Comparison of ENCODE assay signal across 8 cellular contexts in genomic region chr19:36489139-36489919, GRCh38. TPM values are rescaled to one million over a fixed set of nuclear protein-coding genes. Genes with fewer than 3 reads are reported as not detected.
A peak's percentile ranks its signal among the peaks of the same experiment; 100 is the strongest.
DNase-seq lines count a peak whose midpoint lies in the region; ATAC-seq and TF ChIP-seq lines count a peak whose summit lies in the region.

Gene ZNF566 (minus strand): TSS chr19:36489561. CDS start chr19:36476557, 13,004 bp downstream.

- H3K27me3 Mint-ChIP-seq in activated B cell treated with CpG ODN at 0.5 μM for 24 hours (no peaks in the 10 kb centered on the region), immature natural killer cell (ENCODE audit: low read depth in 3 of 3) (peaks cover 7 to 13% (median 7%) of the 10 kb centered on the region in 3 donors)

- TF ChIP-seq CTCF in AG04449 (IDR thresholded peaks at IDR 0.05; ENCODE audit: insufficient read depth, low read length, missing control alignments) (no peak), activated B cell treated with CpG ODN at 0.5 μM for 24 hours (IDR thresholded peaks at IDR 0.05) (no peak), smooth muscle cell (IDR thresholded peaks at IDR 0.05; ENCODE audit: borderline replicate concordance, insufficient read depth, poor library complexity, severe bottlenecking) (no peak)

- H3K4me3 ChIP-seq in AG04449 (ENCODE audit: low read depth, low read length) (peak within 1 kb of the TSS; percentile 99), smooth muscle cell (peak within 1 kb of the TSS; percentile 91)

- intact Hi-C loops in activated B cell treated with CpG ODN at 0.5 μM for 24 hours (cut with micrococcal nuclease): loop anchor here (1.0 to 10.0 kb wide), 16 partner anchors 39 to 977 kb away; partner anchors contain the start of genes ZFP82, ZNF260, ZNF345 and ZNF420

- H4K20me1 ChIP-seq in smooth muscle cell (ENCODE audit: low read depth): no peaks in the 10 kb centered on the region

- peak; percentile 87 for DNase-seq in AG04449 (ENCODE audit: low read depth, low spot score)
- DNase-seq in NCI-H2227 (lab: John Stamatoyannopoulos, UW; ENCODE audit: unreplicated experiment): peak; percentile 95
- peak; percentile 81 for DNase-seq in activated B cell treated with CpG ODN at 0.5 μM for 24 hours
- DNase-seq in caudate nucleus (lab: John Stamatoyannopoulos, UW): peak; percentile 46 to 97 (median 89)
- peak; percentile 92 to 95 (median 93) for DNase-seq in immature natural killer cell
- peak; percentile 70 for DNase-seq in smooth muscle cell (lab: John Stamatoyannopoulos, UW; ENCODE audit: unreplicated experiment)

- H3K27me3 ChIP-seq in smooth muscle cell (ENCODE audit: low read depth): no peaks in the 10 kb centered on the region

- peak within 1 kb of the TSS; percentile 92 for H3K4me2 ChIP-seq in smooth muscle cell

- peak within 1 kb of the TSS; percentile 99 for H3K27ac Mint-ChIP-seq in activated B cell treated with CpG ODN at 0.5 μM for 24 hours
- H3K27ac Mint-ChIP-seq in immature natural killer cell: peak within 1 kb of the TSS; percentile 97 to 99 (median 98)

- peak within 1 kb of the TSS; percentile 98 for H2AFZ ChIP-seq in smooth muscle cell (ENCODE audit: low read depth)

- WGBS in smooth muscle cell (ENCODE audit: low lambda C conversion rate): under 1% methylated on average over 53 of the region's 53 CpGs

- CTCF ChIA-PET in AG04449 (lab: Yijun Ruan, JAX) (no interaction called here), activated B cell treated with CpG ODN at 0.5 μM for 24 hours (lab: Charles Lee) (interaction anchor here (0.8 to 1.4 kb wide), 2 partner anchors 111 to 361 kb away, joined by 3 to 5 read pairs; no protein-coding TSS in a partner anchor)

- peaks cover 46% of the 10 kb centered on the region for H3K4me1 Mint-ChIP-seq in activated B cell treated with CpG ODN at 0.5 μM for 24 hours
- peaks cover 30 to 35% of the 10 kb centered on the region in 2 donors for H3K4me1 Mint-ChIP-seq in immature natural killer cell

- H3K27ac ChIP-seq in caudate nucleus (ENCODE audit: low read depth, low read length) (peak within 1 kb of the TSS; percentile 98), smooth muscle cell (ENCODE audit: low read depth) (peak within 1 kb of the TSS; percentile 96)

- H3K9ac ChIP-seq in smooth muscle cell (ENCODE audit: low read depth): peak within 1 kb of the TSS; percentile 98

- H3K9me3 ChIP-seq in smooth muscle cell (replicated peaks; ENCODE audit: low read depth): no peaks in the 10 kb centered on the region

- H3K36me3 Mint-ChIP-seq in activated B cell treated with CpG ODN at 0.5 μM for 24 hours (ENCODE audit: low read depth): peaks cover 23% of the 10 kb centered on the region
- H3K36me3 Mint-ChIP-seq in immature natural killer cell: peaks cover under 1 to 5% (median under 1%) of the 10 kb centered on the region in 3 donors

- peaks cover 4% of the 10 kb centered on the region for H3K4me1 ChIP-seq in smooth muscle cell (ENCODE audit: low read depth)

- no peaks in the 10 kb centered on the region for H3F3A ChIP-seq in smooth muscle cell (ENCODE audit: low read depth)

- H3K36me3 ChIP-seq in smooth muscle cell (ENCODE audit: low read depth): no peaks in the 10 kb centered on the region

- ATAC-seq in GM18873 (IDR thresholded peaks at IDR 0.05; ENCODE audit: low FRiP score, unreplicated experiment): peak; percentile 69
- ATAC-seq in HG03135 (IDR thresholded peaks at IDR 0.05; ENCODE audit: unreplicated experiment): peak; percentile 81
- ATAC-seq in activated B cell treated with CpG ODN at 0.5 μM for 24 hours (ENCODE audit: low read depth): peak; percentile 92

- POLR2A ChIA-PET in AG04449 (lab: Yijun Ruan, JAX): interaction anchor here (0.7 to 2.6 kb wide), 5 partner anchors 39 to 275 kb away, joined by 3 to 13 read pairs (median 4); partner anchors contain the start of genes ZNF146, ZNF260 and ZNF565
- POLR2A ChIA-PET in activated B cell treated with CpG ODN at 0.5 μM for 24 hours (lab: Charles Lee): interaction anchor here (0.5 to 2.9 kb wide), 31 partner anchors 21 to 1756 kb away, joined by 3 to 39 read pairs (median 5); partner anchors contain the start of genes NFKBID, U2AF1L4, ZFP14 and ZFP82

- H3K4me3 Mint-ChIP-seq in activated B cell treated with CpG ODN at 0.5 μM for 24 hours (peak within 1 kb of the TSS; percentile 98), immature natural killer cell (peak within 1 kb of the TSS; percentile 98 to 99 (median 99))

- H3K9me3 Mint-ChIP-seq in activated B cell treated with CpG ODN at 0.5 μM for 24 hours: peaks cover 2% of the 10 kb centered on the region
- H3K9me3 Mint-ChIP-seq in immature natural killer cell: peaks cover 0 to 7% (median 0%) of the 10 kb centered on the region in 6 donors

- H3K79me2 ChIP-seq in smooth muscle cell (ENCODE audit: low read depth): peaks cover 30% of the 10 kb centered on the region

RNA-seq across cellular contexts. Expression of gene ZNF566, which starts in this region (rescaled TPM):
- total RNA-seq in activated B cell treated with CpG ODN at 0.5 μM for 24 hours: 14.1 and 16.6 TPM in 2 replicates
- 10 to 100 TPM; 10.9 to 14.3 (median 11.6) TPM for polyA plus RNA-seq in immature natural killer cell
- total RNA-seq in smooth muscle cell: 6.9 and 9.8 TPM in 2 replicates
- polyA plus RNA-seq in smooth muscle cell: 3.5 and 4.6 TPM in 2 replicates

Comparison
In these comparisons a context has a peak if more than half of its experiments do, and no peak if none do; other contexts are left out.
1. Peak in every context shown above with its lines: DNase-seq, ATAC-seq, H3K4me3 ChIP-seq and H3K27ac ChIP-seq.